In the genomic region with DNA sequence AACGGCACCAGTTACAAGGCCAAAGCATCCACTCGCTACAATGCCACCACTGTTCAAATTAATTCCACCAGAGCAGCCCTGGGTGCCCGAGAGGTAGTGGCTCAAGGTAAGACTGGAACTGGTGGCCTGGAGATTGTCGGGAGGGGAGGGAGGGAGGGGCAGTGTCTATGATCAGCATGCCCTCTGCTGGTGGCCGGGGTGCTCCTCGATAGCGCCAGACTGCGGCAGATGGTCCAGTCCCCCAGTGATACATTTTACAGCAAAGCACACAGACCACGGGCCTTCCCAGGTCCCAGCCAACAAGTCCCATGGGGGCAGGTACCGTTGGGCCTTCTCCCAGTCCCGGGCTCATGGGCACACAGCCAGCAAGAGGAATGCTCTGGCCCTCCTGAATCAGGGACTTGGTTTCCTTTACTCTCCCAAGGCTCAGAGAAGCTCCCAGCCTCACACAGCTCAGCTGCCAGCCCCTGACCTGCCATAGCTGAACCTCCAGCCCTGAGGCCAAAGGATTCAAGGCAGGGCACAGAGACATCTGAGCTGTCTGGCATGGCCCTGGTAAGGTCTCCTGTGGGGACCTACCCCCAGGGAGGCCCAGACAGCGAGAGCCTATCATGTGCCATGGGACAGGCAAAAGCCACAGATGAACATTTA, we compare ENCODE assay signal across 2 cellular contexts.
TF ChIP-seq lines count a peak whose summit lies in the region.

No MANE protein-coding gene starts in this region.

TF ChIP-seq in A549, 52 proteins besides CTCF, POLR2A, EP300 and RAD21:
- TF ChIP-seq HDAC2 (IDR thresholded peaks at IDR 0.05) (no peak), FOSB (CRISPR knock-in tag; IDR thresholded peaks at IDR 0.05) (no peak), ZSCAN20 (CRISPR knock-in tag; IDR thresholded peaks at IDR 0.05) (no peak), RNF2 (IDR thresholded peaks at IDR 0.05; ENCODE audit: borderline replicate concordance, low read depth) (no peak), MYC (IDR thresholded peaks at IDR 0.05; ENCODE audit: borderline replicate concordance, low read length) (no peak), CBX8 (IDR thresholded peaks at IDR 0.05) (no peak), SMC3 (IDR thresholded peaks at IDR 0.05) (no peak), HEYL (CRISPR knock-in tag; IDR thresholded peaks at IDR 0.05) (no peak), POLR2AphosphoS2 (conservative IDR thresholded peaks at IDR 0.05; ENCODE audit: low read length) (no peak), HOXB5 (CRISPR knock-in tag; IDR thresholded peaks at IDR 0.05) (no peak), EHMT2 (IDR thresholded peaks at IDR 0.05; ENCODE audit: low read depth) (no peak), NPAS2 (CRISPR knock-in tag; IDR thresholded peaks at IDR 0.05; ENCODE audit: borderline replicate concordance) (no peak)
- TF ChIP-seq, protein P1, sequence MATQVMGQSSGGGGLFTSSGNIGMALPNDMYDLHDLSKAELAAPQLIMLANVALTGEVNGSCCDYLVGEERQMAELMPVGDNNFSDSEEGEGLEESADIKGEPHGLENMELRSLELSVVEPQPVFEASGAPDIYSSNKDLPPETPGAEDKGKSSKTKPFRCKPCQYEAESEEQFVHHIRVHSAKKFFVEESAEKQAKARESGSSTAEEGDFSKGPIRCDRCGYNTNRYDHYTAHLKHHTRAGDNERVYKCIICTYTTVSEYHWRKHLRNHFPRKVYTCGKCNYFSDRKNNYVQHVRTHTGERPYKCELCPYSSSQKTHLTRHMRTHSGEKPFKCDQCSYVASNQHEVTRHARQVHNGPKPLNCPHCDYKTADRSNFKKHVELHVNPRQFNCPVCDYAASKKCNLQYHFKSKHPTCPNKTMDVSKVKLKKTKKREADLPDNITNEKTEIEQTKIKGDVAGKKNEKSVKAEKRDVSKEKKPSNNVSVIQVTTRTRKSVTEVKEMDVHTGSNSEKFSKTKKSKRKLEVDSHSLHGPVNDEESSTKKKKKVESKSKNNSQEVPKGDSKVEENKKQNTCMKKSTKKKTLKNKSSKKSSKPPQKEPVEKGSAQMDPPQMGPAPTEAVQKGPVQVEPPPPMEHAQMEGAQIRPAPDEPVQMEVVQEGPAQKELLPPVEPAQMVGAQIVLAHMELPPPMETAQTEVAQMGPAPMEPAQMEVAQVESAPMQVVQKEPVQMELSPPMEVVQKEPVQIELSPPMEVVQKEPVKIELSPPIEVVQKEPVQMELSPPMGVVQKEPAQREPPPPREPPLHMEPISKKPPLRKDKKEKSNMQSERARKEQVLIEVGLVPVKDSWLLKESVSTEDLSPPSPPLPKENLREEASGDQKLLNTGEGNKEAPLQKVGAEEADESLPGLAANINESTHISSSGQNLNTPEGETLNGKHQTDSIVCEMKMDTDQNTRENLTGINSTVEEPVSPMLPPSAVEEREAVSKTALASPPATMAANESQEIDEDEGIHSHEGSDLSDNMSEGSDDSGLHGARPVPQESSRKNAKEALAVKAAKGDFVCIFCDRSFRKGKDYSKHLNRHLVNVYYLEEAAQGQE (IDR thresholded peaks at IDR 0.05) = no peak
- TF ChIP-seq, protein P2, sequence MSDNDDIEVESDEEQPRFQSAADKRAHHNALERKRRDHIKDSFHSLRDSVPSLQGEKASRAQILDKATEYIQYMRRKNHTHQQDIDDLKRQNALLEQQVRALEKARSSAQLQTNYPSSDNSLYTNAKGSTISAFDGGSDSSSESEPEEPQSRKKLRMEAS (IDR thresholded peaks at IDR 0.05) = no peak
- TF ChIP-seq, protein P3, sequence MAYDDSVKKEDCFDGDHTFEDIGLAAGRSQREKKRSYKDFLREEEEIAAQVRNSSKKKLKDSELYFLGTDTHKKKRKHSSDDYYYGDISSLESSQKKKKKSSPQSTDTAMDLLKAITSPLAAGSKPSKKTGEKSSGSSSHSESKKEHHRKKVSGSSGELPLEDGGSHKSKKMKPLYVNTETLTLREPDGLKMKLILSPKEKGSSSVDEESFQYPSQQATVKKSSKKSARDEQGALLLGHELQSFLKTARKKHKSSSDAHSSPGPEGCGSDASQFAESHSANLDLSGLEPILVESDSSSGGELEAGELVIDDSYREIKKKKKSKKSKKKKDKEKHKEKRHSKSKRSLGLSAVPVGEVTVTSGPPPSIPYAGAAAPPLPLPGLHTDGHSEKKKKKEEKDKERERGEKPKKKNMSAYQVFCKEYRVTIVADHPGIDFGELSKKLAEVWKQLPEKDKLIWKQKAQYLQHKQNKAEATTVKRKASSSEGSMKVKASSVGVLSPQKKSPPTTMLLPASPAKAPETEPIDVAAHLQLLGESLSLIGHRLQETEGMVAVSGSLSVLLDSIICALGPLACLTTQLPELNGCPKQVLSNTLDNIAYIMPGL (CRISPR knock-in tag; IDR thresholded peaks at IDR 0.05; ENCODE audit: borderline replicate concordance) = no peak

TF ChIP-seq in H1, 55 proteins besides CTCF, POLR2A, EP300 and RAD21:
- no peak for TF ChIP-seq PHF8 (conservative IDR thresholded peaks at IDR 0.05; ENCODE audit: low read depth, low read length)
- no peak for TF ChIP-seq RBBP5 (IDR thresholded peaks at IDR 0.05; ENCODE audit: borderline replicate concordance, low read depth, low read length)
- no peak for TF ChIP-seq JUND (IDR thresholded peaks at IDR 0.05; ENCODE audit: low read length)
- TF ChIP-seq GTF2F1 (IDR thresholded peaks at IDR 0.05; ENCODE audit: borderline replicate concordance, low read depth, low read length) = no peak
